1 cellular context compared by ENCODE assay signal in genomic region chr6:48658910-48659309, GRCh38.
TF ChIP-seq lines count a peak whose summit lies in the region.

No MANE protein-coding gene starts in this region.

TF ChIP-seq in H1, 55 proteins besides CTCF, POLR2A, EP300 and RAD21 (continued from another document):
- TF ChIP-seq, protein P1, sequence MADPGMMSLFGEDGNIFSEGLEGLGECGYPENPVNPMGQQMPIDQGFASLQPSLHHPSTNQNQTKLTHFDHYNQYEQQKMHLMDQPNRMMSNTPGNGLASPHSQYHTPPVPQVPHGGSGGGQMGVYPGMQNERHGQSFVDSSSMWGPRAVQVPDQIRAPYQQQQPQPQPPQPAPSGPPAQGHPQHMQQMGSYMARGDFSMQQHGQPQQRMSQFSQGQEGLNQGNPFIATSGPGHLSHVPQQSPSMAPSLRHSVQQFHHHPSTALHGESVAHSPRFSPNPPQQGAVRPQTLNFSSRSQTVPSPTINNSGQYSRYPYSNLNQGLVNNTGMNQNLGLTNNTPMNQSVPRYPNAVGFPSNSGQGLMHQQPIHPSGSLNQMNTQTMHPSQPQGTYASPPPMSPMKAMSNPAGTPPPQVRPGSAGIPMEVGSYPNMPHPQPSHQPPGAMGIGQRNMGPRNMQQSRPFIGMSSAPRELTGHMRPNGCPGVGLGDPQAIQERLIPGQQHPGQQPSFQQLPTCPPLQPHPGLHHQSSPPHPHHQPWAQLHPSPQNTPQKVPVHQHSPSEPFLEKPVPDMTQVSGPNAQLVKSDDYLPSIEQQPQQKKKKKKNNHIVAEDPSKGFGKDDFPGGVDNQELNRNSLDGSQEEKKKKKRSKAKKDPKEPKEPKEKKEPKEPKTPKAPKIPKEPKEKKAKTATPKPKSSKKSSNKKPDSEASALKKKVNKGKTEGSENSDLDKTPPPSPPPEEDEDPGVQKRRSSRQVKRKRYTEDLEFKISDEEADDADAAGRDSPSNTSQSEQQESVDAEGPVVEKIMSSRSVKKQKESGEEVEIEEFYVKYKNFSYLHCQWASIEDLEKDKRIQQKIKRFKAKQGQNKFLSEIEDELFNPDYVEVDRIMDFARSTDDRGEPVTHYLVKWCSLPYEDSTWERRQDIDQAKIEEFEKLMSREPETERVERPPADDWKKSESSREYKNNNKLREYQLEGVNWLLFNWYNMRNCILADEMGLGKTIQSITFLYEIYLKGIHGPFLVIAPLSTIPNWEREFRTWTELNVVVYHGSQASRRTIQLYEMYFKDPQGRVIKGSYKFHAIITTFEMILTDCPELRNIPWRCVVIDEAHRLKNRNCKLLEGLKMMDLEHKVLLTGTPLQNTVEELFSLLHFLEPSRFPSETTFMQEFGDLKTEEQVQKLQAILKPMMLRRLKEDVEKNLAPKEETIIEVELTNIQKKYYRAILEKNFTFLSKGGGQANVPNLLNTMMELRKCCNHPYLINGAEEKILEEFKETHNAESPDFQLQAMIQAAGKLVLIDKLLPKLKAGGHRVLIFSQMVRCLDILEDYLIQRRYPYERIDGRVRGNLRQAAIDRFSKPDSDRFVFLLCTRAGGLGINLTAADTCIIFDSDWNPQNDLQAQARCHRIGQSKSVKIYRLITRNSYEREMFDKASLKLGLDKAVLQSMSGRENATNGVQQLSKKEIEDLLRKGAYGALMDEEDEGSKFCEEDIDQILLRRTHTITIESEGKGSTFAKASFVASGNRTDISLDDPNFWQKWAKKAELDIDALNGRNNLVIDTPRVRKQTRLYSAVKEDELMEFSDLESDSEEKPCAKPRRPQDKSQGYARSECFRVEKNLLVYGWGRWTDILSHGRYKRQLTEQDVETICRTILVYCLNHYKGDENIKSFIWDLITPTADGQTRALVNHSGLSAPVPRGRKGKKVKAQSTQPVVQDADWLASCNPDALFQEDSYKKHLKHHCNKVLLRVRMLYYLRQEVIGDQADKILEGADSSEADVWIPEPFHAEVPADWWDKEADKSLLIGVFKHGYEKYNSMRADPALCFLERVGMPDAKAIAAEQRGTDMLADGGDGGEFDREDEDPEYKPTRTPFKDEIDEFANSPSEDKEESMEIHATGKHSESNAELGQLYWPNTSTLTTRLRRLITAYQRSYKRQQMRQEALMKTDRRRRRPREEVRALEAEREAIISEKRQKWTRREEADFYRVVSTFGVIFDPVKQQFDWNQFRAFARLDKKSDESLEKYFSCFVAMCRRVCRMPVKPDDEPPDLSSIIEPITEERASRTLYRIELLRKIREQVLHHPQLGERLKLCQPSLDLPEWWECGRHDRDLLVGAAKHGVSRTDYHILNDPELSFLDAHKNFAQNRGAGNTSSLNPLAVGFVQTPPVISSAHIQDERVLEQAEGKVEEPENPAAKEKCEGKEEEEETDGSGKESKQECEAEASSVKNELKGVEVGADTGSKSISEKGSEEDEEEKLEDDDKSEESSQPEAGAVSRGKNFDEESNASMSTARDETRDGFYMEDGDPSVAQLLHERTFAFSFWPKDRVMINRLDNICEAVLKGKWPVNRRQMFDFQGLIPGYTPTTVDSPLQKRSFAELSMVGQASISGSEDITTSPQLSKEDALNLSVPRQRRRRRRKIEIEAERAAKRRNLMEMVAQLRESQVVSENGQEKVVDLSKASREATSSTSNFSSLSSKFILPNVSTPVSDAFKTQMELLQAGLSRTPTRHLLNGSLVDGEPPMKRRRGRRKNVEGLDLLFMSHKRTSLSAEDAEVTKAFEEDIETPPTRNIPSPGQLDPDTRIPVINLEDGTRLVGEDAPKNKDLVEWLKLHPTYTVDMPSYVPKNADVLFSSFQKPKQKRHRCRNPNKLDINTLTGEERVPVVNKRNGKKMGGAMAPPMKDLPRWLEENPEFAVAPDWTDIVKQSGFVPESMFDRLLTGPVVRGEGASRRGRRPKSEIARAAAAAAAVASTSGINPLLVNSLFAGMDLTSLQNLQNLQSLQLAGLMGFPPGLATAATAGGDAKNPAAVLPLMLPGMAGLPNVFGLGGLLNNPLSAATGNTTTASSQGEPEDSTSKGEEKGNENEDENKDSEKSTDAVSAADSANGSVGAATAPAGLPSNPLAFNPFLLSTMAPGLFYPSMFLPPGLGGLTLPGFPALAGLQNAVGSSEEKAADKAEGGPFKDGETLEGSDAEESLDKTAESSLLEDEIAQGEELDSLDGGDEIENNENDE (IDR thresholded peaks at IDR 0.05; ENCODE audit: insufficient replicate concordance, low read length) = no peak
- TF ChIP-seq MAFK (IDR thresholded peaks at IDR 0.05; ENCODE audit: low read depth, low read length) = no peak
TF ChIP-seq in H1: peak in this region for 0.
